Comparison of ENCODE assay signal across 12 cellular contexts in the genomic region with DNA sequence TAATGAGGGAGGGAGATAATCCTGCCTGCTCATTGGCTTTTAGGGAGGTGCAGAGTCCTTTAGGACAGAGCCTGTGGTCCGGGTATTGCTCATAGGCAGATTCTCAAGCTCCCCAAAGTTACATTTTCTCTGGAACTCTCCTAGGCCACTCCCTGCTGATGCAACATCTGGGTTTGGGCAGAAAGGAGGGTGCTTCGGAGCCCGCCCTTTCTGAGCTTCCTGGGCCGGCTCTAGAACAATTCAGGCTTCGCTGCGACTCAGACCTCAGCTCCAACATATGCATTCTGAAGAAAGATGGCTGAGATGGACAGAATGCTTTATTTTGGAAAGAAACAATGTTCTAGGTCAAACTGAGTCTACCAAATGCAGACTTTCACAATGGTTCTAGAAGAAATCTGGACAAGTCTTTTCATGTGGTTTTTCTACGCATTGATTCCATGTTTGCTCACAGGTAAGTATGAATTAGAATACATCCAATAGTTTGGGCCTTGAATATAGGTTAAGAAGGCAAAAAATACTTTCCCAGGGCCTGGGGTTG. TPM values are rescaled to one million over a fixed set of nuclear protein-coding genes. Genes with fewer than 3 reads are reported as not detected.
DNase-seq lines count a peak whose midpoint lies in the region; ATAC-seq and TF ChIP-seq lines count a peak whose summit lies in the region.
"Had no signal": no experiment of that assay in that cellular context is flagged by ENCODE, and none has a peak within 500 bp of the region (broad histone marks: within the 10 kb centered on the region; RNA-seq: fewer than 3 reads in every experiment).

IL20RB (plus strand) TSS at position 233 of the 538 bp plus-strand sequence; CDS start at position 364, 131 bp downstream.

- H3K9me3 ChIP-seq in T-helper 17 cell (ENCODE audit: control insufficient read depth, low read length, poor library complexity, severe bottlenecking) (no peaks in the 10 kb centered on the region), vagina (no peaks in the 10 kb centered on the region)
- H3K9me3 ChIP-seq: neutrophil had no signal

- H3K27ac Mint-ChIP-seq in T-helper 17 cell (peak within 1 kb of the TSS; percentile 79), CD14-positive monocyte (no peak within 1 kb of the TSS)
- H3K27ac Mint-ChIP-seq: activated CD8-positive, alpha-beta T cell treated with anti-CD3 and anti-CD28 coated beads for 36 hours; activated naive CD8-positive, alpha-beta T cell treated with anti-CD3 and anti-CD28 coated beads for 36 hours had no signal

- H3K4me1 Mint-ChIP-seq in T-helper 17 cell (peaks cover 19% of the 10 kb centered on the region), CD14-positive monocyte (peaks cover 30% of the 10 kb centered on the region)

- H3K9me3 Mint-ChIP-seq in CD14-positive monocyte = peaks cover 0 to 2% (median 0%) of the 10 kb centered on the region in 7 donors
- H3K9me3 Mint-ChIP-seq: activated CD8-positive, alpha-beta T cell treated with anti-CD3 and anti-CD28 coated beads for 36 hours; activated naive CD8-positive, alpha-beta T cell treated with anti-CD3 and anti-CD28 coated beads for 36 hours had no signal

- H3K27ac ChIP-seq in foreskin keratinocyte = peak within 1 kb of the TSS; percentile 76
- peak within 1 kb of the TSS; percentile 71 for H3K27ac ChIP-seq in vagina
- H3K27ac ChIP-seq in dorsolateral prefrontal cortex = no peak within 1 kb of the TSS
- H3K27ac ChIP-seq: neutrophil had no signal

- H3K27me3 ChIP-seq in foreskin keratinocyte (no peaks in the 10 kb centered on the region), vagina (no peaks in the 10 kb centered on the region), dorsolateral prefrontal cortex (no peaks in the 10 kb centered on the region)
- H3K27me3 ChIP-seq: neutrophil had no signal

- H3K4me1 ChIP-seq in foreskin keratinocyte (peaks cover 23% of the 10 kb centered on the region), vagina (peaks cover 42% of the 10 kb centered on the region)

- H3K27me3 Mint-ChIP-seq in T-helper 17 cell (no peaks in the 10 kb centered on the region), CD14-positive monocyte (ENCODE audit: low read depth in 3 of 3) (peaks cover 0 to 2% (median 1%) of the 10 kb centered on the region in 3 donors)
- H3K27me3 Mint-ChIP-seq: activated CD8-positive, alpha-beta T cell treated with anti-CD3 and anti-CD28 coated beads for 36 hours; activated naive CD8-positive, alpha-beta T cell treated with anti-CD3 and anti-CD28 coated beads for 36 hours had no signal

- TF ChIP-seq POLR2A in vagina (IDR thresholded peaks at IDR 0.05) = peak in 1 of 2 donors; percentile 14

- H3K4me3 ChIP-seq in vagina (peak within 1 kb of the TSS in 1 of 2 donors; percentile 40), dorsolateral prefrontal cortex (no peak within 1 kb of the TSS)

- H3K36me3 Mint-ChIP-seq in T-helper 17 cell (ENCODE audit: low read depth) (no peaks in the 10 kb centered on the region), CD14-positive monocyte (peaks cover 7 to 10% of the 10 kb centered on the region in 2 donors)

- DNase-seq in left ventricle myocardium superior (no peak), cardiac septum (ENCODE audit: low spot score) (no peak), T-helper 17 cell (no peak), foreskin keratinocyte (peak; percentile 89 to 94), vagina (ENCODE audit: extremely low spot score in 2 of 2) (peak in 1 of 2 donors; percentile 85), dorsolateral prefrontal cortex (no peak), CD14-positive monocyte (ENCODE audit: low spot score) (no peak)
- DNase-seq: activated CD8-positive, alpha-beta T cell treated with anti-CD3 and anti-CD28 coated beads for 36 hours; activated naive CD8-positive, alpha-beta T cell treated with anti-CD3 and anti-CD28 coated beads for 36 hours; kidney glomerular epithelial cell had no signal

- TF ChIP-seq CTCF in foreskin keratinocyte (conservative IDR thresholded peaks at IDR 0.05) (no peak), vagina (IDR thresholded peaks at IDR 0.05) (no peak), dorsolateral prefrontal cortex (IDR thresholded peaks at IDR 0.05 in 54 of 56, conservative IDR thresholded peaks at IDR 0.05 in 2 of 56; ENCODE audit: low read depth in 1 of 56, partially characterized antibody in 56 of 56) (no peak), CD14-positive monocyte (IDR thresholded peaks at IDR 0.05) (no peak)

- ATAC-seq in left ventricle myocardium superior (peak; percentile 38), T-helper 17 cell (no peak), foreskin keratinocyte (peak; percentile 80), GM21447 (IDR thresholded peaks at IDR 0.05; ENCODE audit: unreplicated experiment) (no peak)
- ATAC-seq: activated CD8-positive, alpha-beta T cell treated with anti-CD3 and anti-CD28 coated beads for 36 hours had no signal

- H3K36me3 ChIP-seq in vagina = no peaks in the 10 kb centered on the region
- H3K36me3 ChIP-seq: neutrophil had no signal

- H3K4me3 Mint-ChIP-seq in T-helper 17 cell (no peak within 1 kb of the TSS), CD14-positive monocyte (no peak within 1 kb of the TSS)
- H3K4me3 Mint-ChIP-seq: activated CD8-positive, alpha-beta T cell treated with anti-CD3 and anti-CD28 coated beads for 36 hours; activated naive CD8-positive, alpha-beta T cell treated with anti-CD3 and anti-CD28 coated beads for 36 hours had no signal

- intact Hi-C loops in left ventricle myocardium superior (cut with micrococcal nuclease) = no loop called here
- intact Hi-C loops in cardiac septum (cut with DNase I) = no loop called here
- intact Hi-C loops in vagina (cut with DNase I) = no loop called here
- intact Hi-C loops in dorsolateral prefrontal cortex (cut with DNase I) = no loop called here
- intact Hi-C loops in CD14-positive monocyte (cut with micrococcal nuclease) = no loop called here

RNA-seq across cellular contexts. Expression of gene IL20RB, which starts in this region (rescaled TPM):
- total RNA-seq in left ventricle myocardium superior (0.12 TPM), cardiac septum (0.70 TPM), T-helper 17 cell (1 to 10 TPM; 3.2 to 4.2 TPM), foreskin keratinocyte (104 and 118 TPM in 2 replicates), vagina (67.3 TPM), dorsolateral prefrontal cortex (1 to 10 TPM in 55 of 120 experiments, under 1 TPM in 52, not detected in 13; 0.23 to 3.9 (median 1.0) TPM)
- polyA plus RNA-seq in foreskin keratinocyte (92.1 and 110 TPM in 2 replicates), CD14-positive monocyte (under 1 TPM in 1 of 2 donors, not detected in 1; 0.16 TPM)

Comparison
In these comparisons a context has a peak if more than half of its experiments do, and no peak if none do; other contexts are left out.
1. RNA of gene IL20RB (total RNA-seq): 104 to 118 TPM in foreskin keratinocyte and 67.3 TPM in vagina (single experiment); 3.2 to 4.2 TPM in T-helper 17 cell, 0.23 to 3.9 TPM in dorsolateral prefrontal cortex, 0.70 TPM in cardiac septum (single experiment) and 0.12 TPM in left ventricle myocardium superior (single experiment); every median in the first group is over 10 times any median in the second.
2. RNA of gene IL20RB (polyA plus RNA-seq): 92.1 to 110 TPM in foreskin keratinocyte; 0.16 TPM in CD14-positive monocyte; every median in the first group is over 10 times any median in the second.
3. Peak in ATAC-seq in left ventricle myocardium superior; RNA of the gene not detected or under 1 TPM.
4. DNase-seq: peak in foreskin keratinocyte (2 of 2); none in left ventricle myocardium superior (single experiment), cardiac septum (single experiment), T-helper 17 cell (0 of 3), dorsolateral prefrontal cortex (0 of 10) and CD14-positive monocyte (single experiment).
5. H3K27ac ChIP-seq: peak in foreskin keratinocyte (single experiment) and vagina (single experiment); none in dorsolateral prefrontal cortex (0 of 59).